In genomic region chr2:158967731-158968395, GRCh38 we compare ENCODE assay signal across 1 cellular context.
TF ChIP-seq lines count a peak whose summit lies in the region.

No MANE protein-coding gene starts in this region.

TF ChIP-seq in WTC11, 78 proteins besides CTCF, POLR2A, EP300 and RAD21 (continued from another document):
- TF ChIP-seq E2F5 (CRISPR knock-in tag; IDR thresholded peaks at IDR 0.05) = no peak
- TF ChIP-seq CREB1 (CRISPR knock-in tag; IDR thresholded peaks at IDR 0.05) = no peak
- TF ChIP-seq ELF4 (CRISPR knock-in tag; IDR thresholded peaks at IDR 0.05; ENCODE audit: low read depth) = no peak
- TF ChIP-seq SP1 (CRISPR knock-in tag; conservative IDR thresholded peaks at IDR 0.05) = no peak
- no peak for TF ChIP-seq CREM (CRISPR knock-in tag; IDR thresholded peaks at IDR 0.05)
